Comparison of ENCODE assay signal across 8 cellular contexts in genomic region chr15:51401872-51402517, GRCh38.
DNase-seq lines count a peak whose midpoint lies in the region; ATAC-seq lines count a peak whose summit lies in the region.

No MANE protein-coding gene starts in this region.

- DNase-seq in NCI-H146 (lab: John Stamatoyannopoulos, UW): peak; percentile 2
- no peak for DNase-seq in NCI-H146 treated with DMSO at 0.1 percent for 48 hours (lab: John Stamatoyannopoulos, UW; ENCODE audit: unreplicated experiment)
- DNase-seq in MV-4-11 (lab: John Stamatoyannopoulos, UW): peak; percentile 35
- peak; percentile 61 for DNase-seq in dermis blood vessel endothelial cell
- peak; percentile 54 for DNase-seq in medulla oblongata (ENCODE audit: extremely low spot score)
- DNase-seq in globus pallidus (ENCODE audit: low spot score): no peak

- no peak for ATAC-seq in GM18519 (IDR thresholded peaks at IDR 0.05; ENCODE audit: low FRiP score, unreplicated experiment)
- no peak for ATAC-seq in GM18502 (IDR thresholded peaks at IDR 0.05; ENCODE audit: poor library complexity, unreplicated experiment)

Comparison
In these comparisons a context has a peak if more than half of its experiments do, and no peak if none do; other contexts are left out.
1. DNase-seq: peak in NCI-H146 (single experiment), MV-4-11 (single experiment), dermis blood vessel endothelial cell (single experiment) and medulla oblongata (single experiment); none in NCI-H146 treated with DMSO at 0.1 percent for 48 hours (single experiment) and globus pallidus (single experiment).